Comparison of ENCODE assay signal across 24 cellular contexts in genomic region chr21:30714436-30714835, GRCh38.
A peak's percentile ranks its signal among the peaks of the same experiment; 100 is the strongest.
DNase-seq lines count a peak whose midpoint lies in the region; ATAC-seq, FAIRE-seq and TF ChIP-seq lines count a peak whose summit lies in the region.
"Had no signal": no experiment of that assay in that cellular context is flagged by ENCODE, and none has a peak within 500 bp of the region (broad histone marks: within the 10 kb centered on the region; RNA-seq: fewer than 3 reads in every experiment).

No MANE protein-coding gene starts in this region.

- no peak overlapping the region for H3K4me3 ChIP-seq in fibroblast of mammary gland (ENCODE audit: control insufficient read depth, low read depth, low read length)
- H3K4me3 ChIP-seq: MG63, SK-N-MC had no signal

- no peak for TF ChIP-seq CTCF in fibroblast of mammary gland (conservative IDR thresholded peaks at IDR 0.05; ENCODE audit: control insufficient read depth, insufficient read depth, low read depth, low read length)

- DNase-seq in H54 (ENCODE audit: insufficient read length, low spot score) (no peak), NCI-H69 (lab: John Stamatoyannopoulos, UW) (peak; percentile 5), fibroblast of mammary gland (ENCODE audit: low read depth) (peak; percentile 18), medulla oblongata (ENCODE audit: extremely low spot score) (no peak), SW 1271 (lab: John Stamatoyannopoulos, UW) (no peak), NCI-H345 (lab: John Stamatoyannopoulos, UW) (no peak)
- DNase-seq: CD4-positive, CD25-positive, alpha-beta regulatory T cell; DMS79; Kasumi-1; MG63; NCI-H1048; NCI-H1417 treated with DMSO at 0.1 percent for 48 hours; NCI-H187; NCI-H2107; NCI-H2227 treated with DMSO at 0.1 percent for 48 hours; NCI-H510A treated with DMSO at 0.1 percent for 48 hours; NCI-H774; Right ventricle myocardium superior; T-cell had no signal

- ATAC-seq in SK-N-SH treated with all-trans-retinoic acid at 6 μM for 48 hours (peak; percentile 16; the same call in 1 of the 3 replicates), GM21528 (IDR thresholded peaks at IDR 0.05; ENCODE audit: low FRiP score, unreplicated experiment) (no peak)
- ATAC-seq: HCT116, T-cell had no signal

- FAIRE-seq in H54 (lab: Jason Lieb, UNC), result peak; percentile 33
- FAIRE-seq: RCC 7860 had no signal

- TF ChIP-seq POLR2A in H54 (IDR thresholded peaks at IDR 0.05; ENCODE audit: low read depth, low read length), result no peak

TF ChIP-seq in SK-N-SH treated with all-trans-retinoic acid at 6 μM for 48 hours, 23 proteins besides CTCF, POLR2A, EP300 and RAD21:
- TF ChIP-seq TSHZ2 (CRISPR knock-in tag; IDR thresholded peaks at IDR 0.05) (no peak), ZNF8 (CRISPR knock-in tag; IDR thresholded peaks at IDR 0.05) (no peak), ZC3H10 (CRISPR knock-in tag; IDR thresholded peaks at IDR 0.05) (no peak), POU6F1 (CRISPR knock-in tag; IDR thresholded peaks at IDR 0.05; ENCODE audit: borderline replicate concordance, low read depth) (no peak), ISL1 (CRISPR knock-in tag; IDR thresholded peaks at IDR 0.05) (no peak), ZNF565 (CRISPR knock-in tag; conservative IDR thresholded peaks at IDR 0.05; ENCODE audit: low read depth) (no peak)

Comparison
In these comparisons a context has a peak if more than half of its experiments do, and no peak if none do; other contexts are left out.
1. DNase-seq: peak in NCI-H69 (single experiment) and fibroblast of mammary gland (single experiment); none in H54 (single experiment), medulla oblongata (single experiment), SW 1271 (0 of 2) and NCI-H345 (single experiment).